ENCODE assay signal across 21 cellular contexts in the genomic region with DNA sequence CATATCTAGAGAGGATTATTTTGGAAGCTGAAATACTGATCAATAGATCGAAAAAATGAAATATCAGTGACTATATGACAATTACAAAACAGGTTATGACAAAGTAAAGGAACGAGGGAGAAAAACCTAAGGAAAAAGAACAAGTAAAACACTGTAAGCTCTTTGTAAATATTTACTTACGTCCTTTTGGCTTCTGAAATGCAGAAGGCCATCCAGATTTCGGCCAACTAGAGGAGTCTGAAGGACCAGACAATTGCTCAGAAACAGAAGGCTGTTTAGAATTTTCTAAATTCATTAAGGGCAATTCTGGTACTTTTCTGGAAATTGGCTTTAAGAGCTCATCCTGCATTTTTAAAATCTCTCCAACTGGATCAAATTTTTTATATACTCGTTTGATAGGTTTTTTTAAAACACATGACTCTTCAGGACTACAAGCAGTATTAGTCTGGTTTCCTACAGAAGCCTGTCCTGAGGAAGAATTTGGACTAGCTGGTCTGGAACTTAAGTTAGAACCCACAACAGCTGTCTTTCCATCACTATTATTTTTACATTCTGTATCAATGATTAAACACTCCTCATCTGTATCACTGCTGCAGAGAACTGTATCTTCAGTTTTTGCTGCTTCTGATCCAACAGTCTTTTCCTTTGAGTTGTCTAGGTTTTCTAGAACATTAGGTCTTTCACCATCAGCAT.
"Had no signal": no experiment of that assay in that cellular context is flagged by ENCODE, and none has a peak within 500 bp of the region (broad histone marks: within the 10 kb centered on the region; RNA-seq: fewer than 3 reads in every experiment).

No MANE protein-coding gene starts in this region.

- H3K4me1 ChIP-seq: colonic mucosa, esophagus squamous epithelium, psoas muscle, sigmoid colon had no signal

- H3K36me3 ChIP-seq: colonic mucosa had no signal

- H3K9me3 ChIP-seq: colonic mucosa, esophagus squamous epithelium, gastroesophageal sphincter, neutrophil, psoas muscle, sigmoid colon, stomach had no signal

- DNase-seq: colonic mucosa; dermis blood vessel endothelial cell; esophagus squamous epithelium; foreskin fibroblast; glutamatergic neuron; islet precursor cell; left ventricle myocardium superior; mesendoderm; naive thymus-derived CD8-positive, alpha-beta T cell; psoas muscle; retina; sigmoid colon; small intestine; stimulated activated CD4-positive, alpha-beta T cell treated with anti-CD3 and anti-CD28 coated beads, Interleukin-12 subunit alpha, Interleukin-12 subunit beta, amount 100 ng/mL, for 4 hours; stimulated activated naive CD4-positive, alpha-beta T cell; stomach; substantia nigra; trophoblast cell had no signal

- FAIRE-seq: small intestine had no signal

- ATAC-seq: gastroesophageal sphincter; left ventricle myocardium superior; naive thymus-derived CD8-positive, alpha-beta T cell; psoas muscle had no signal

- H3K27me3 ChIP-seq: colonic mucosa, esophagus squamous epithelium, gastroesophageal sphincter, neutrophil, sigmoid colon, stomach had no signal

- H3K27ac ChIP-seq: colonic mucosa, esophagus squamous epithelium, gastroesophageal sphincter, neutrophil, psoas muscle, sigmoid colon, stomach had no signal

- H3K4me3 ChIP-seq: colonic mucosa, esophagus squamous epithelium, gastroesophageal sphincter, lung, psoas muscle, sigmoid colon, stomach had no signal
